16 cellular contexts compared by ENCODE assay signal in genomic region chr3:1404270-1404669, GRCh38.
DNase-seq lines count a peak whose midpoint lies in the region; ATAC-seq, FAIRE-seq and TF ChIP-seq lines count a peak whose summit lies in the region.
"Had no signal": no experiment of that assay in that cellular context is flagged by ENCODE, and none has a peak within 500 bp of the region (broad histone marks: within the 10 kb centered on the region; RNA-seq: fewer than 3 reads in every experiment).

No MANE protein-coding gene starts in this region.

- no peak for FAIRE-seq in H1 (lab: Jason Lieb, UNC)

- no peak overlapping the region for H3K9ac ChIP-seq in H1 (replicated peaks in 1 of 4; ENCODE audit: extremely low read depth in 1 of 4, low read depth in 3 of 4, low read length in 3 of 4)

- H3K27ac ChIP-seq in H1 (ENCODE audit: low read depth, low read length) = no peak overlapping the region
- H3K27ac ChIP-seq: dorsolateral prefrontal cortex had no signal

- no peak overlapping the region for H4K8ac ChIP-seq in H1 (ENCODE audit: extremely low read depth, insufficient read depth, low read length)

- no peak overlapping the region for H3K23ac ChIP-seq in H1 (ENCODE audit: insufficient read length)

- no peak overlapping the region for H2BK120ac ChIP-seq in H1 (replicated peaks; ENCODE audit: low read depth, low read length)

- DNase-seq in DMS153 treated with DMSO at 0.1 percent for 48 hours (lab: John Stamatoyannopoulos, UW; ENCODE audit: unreplicated experiment) (peak; percentile 14), NCI-H2029 (lab: John Stamatoyannopoulos, UW) (peak; percentile 67), H1 (ENCODE audit: low read depth in 1 of 2, low spot score in 2 of 2) (peak in 1 of 2 experiments; percentile 23), non-pigmented ciliary epithelial cell (ENCODE audit: low read depth) (peak; percentile 67), GM13977 (ENCODE audit: low spot score) (no peak), DMS 273 treated with DMSO at 0.1 percent for 48 hours (lab: John Stamatoyannopoulos, UW) (no peak)
- DNase-seq: activated T-cell treated with anti-CD3 and anti-CD28 coated beads for 4 hours; CD4-positive, CD25-positive, alpha-beta regulatory T cell; foreskin fibroblast; naive B cell; NCI-H1048; SW 1271 had no signal

- no peak overlapping the region for H3K14ac ChIP-seq in H1 (ENCODE audit: insufficient read length)

- no peak overlapping the region for H3K18ac ChIP-seq in H1 (ENCODE audit: extremely low read depth, low read length)

- 79% methylated on average over 1 of the region's 1 CpG; no CpG with 5 or more reads in 1 of the 2 experiments for WGBS in H1 (ENCODE audit: extremely low coverage in 1 of 2, insufficient coverage in 1 of 2, insufficient read length in 1 of 2, insufficient replicate concordance in 2 of 2, low coverage in 1 of 2, low lambda C conversion rate in 2 of 2, missing lambda C conversion rate in 1 of 2), 2 experiments

- H3K9me3 ChIP-seq in H1 (ENCODE audit: insufficient read depth in 2 of 2, low read depth in 1 of 2, low read length in 1 of 2) = no peaks in the 10 kb centered on the region

- no peaks in the 10 kb centered on the region for H3K79me1 ChIP-seq in H1 (ENCODE audit: low read depth, low read length)

- H3K27me3 ChIP-seq in H1 (replicated peaks in 1 of 4; ENCODE audit: control insufficient read depth in 3 of 4, extremely low read depth in 1 of 4, insufficient read depth in 3 of 4, low read length in 3 of 4) = no peaks in the 10 kb centered on the region
- H3K27me3 ChIP-seq: dorsolateral prefrontal cortex had no signal

- no peak for TF ChIP-seq POLR2A in H1 (IDR thresholded peaks at IDR 0.05; ENCODE audit: control extremely low read depth in 1 of 2, low read depth in 2 of 2, low read length in 2 of 2)

- no peaks in the 10 kb centered on the region for H3K4me1 ChIP-seq in H1 (replicated peaks in 1 of 4; ENCODE audit: control insufficient read depth in 3 of 4, insufficient read depth in 4 of 4, low read length in 3 of 4)

- no peak overlapping the region for H3K4ac ChIP-seq in H1 (replicated peaks; ENCODE audit: insufficient read length, low read depth, low read length)

- H2AK5ac ChIP-seq in H1 (ENCODE audit: low read depth, low read length) = no peak overlapping the region

- in situ Hi-C loops in GM13977 (cut with MboI; ENCODE audit: low pct_unique_long_range_greater_than_20kb, low sequenced_read_pairs, unreplicated experiment) = no loop called here

- H3K4me2 ChIP-seq in H1 (ENCODE audit: insufficient read depth in 1 of 2, low read depth in 2 of 2, low read length in 2 of 2) = no peak overlapping the region

- ATAC-seq in GM18870 (IDR thresholded peaks at IDR 0.05; ENCODE audit: unreplicated experiment) (no peak), HG03159 (IDR thresholded peaks at IDR 0.05; ENCODE audit: unreplicated experiment) (no peak)
- ATAC-seq: activated CD4-positive, CD25-positive, alpha-beta regulatory T cell treated with anti-CD3 and anti-CD28 coated beads, Interleukin-2, amount 50 U/mL, for 24 hours had no signal

- no peak overlapping the region for H2BK12ac ChIP-seq in H1 (ENCODE audit: low read depth, low read length)

- H2BK5ac ChIP-seq in H1 (ENCODE audit: low read depth, low read length) = no peak overlapping the region

- H4K91ac ChIP-seq in H1 (replicated peaks; ENCODE audit: insufficient read length, low read length) = no peak overlapping the region

- H3K23me2 ChIP-seq in H1 (ENCODE audit: low read depth, low read length) = no peaks in the 10 kb centered on the region; the same call in 1 of the 2 replicates

- no peak overlapping the region for H4K5ac ChIP-seq in H1 (ENCODE audit: insufficient read length, low read depth, low read length)

- no peak overlapping the region for H3K4me3 ChIP-seq in H1 (ENCODE audit: extremely low read depth in 1 of 4, insufficient read depth in 2 of 4, low read depth in 3 of 4, low read length in 4 of 4)
- H3K4me3 ChIP-seq: dorsolateral prefrontal cortex had no signal

- no peaks in the 10 kb centered on the region for H4K20me1 ChIP-seq in H1 (replicated peaks in 1 of 2; ENCODE audit: control insufficient read depth in 1 of 2, insufficient read depth in 2 of 2, low read length in 2 of 2)

- no peaks in the 10 kb centered on the region for H3K79me2 ChIP-seq in H1 (ENCODE audit: control insufficient read depth in 1 of 2, insufficient read depth in 2 of 2, low read length in 2 of 2)

- H3K36me3 ChIP-seq in H1 (ENCODE audit: control insufficient read depth in 2 of 4, insufficient read depth in 4 of 4, low read length in 3 of 4) = no peaks in the 10 kb centered on the region

- H2AFZ ChIP-seq in H1 (ENCODE audit: low read length) = no peak overlapping the region

- H2BK20ac ChIP-seq in H1 (ENCODE audit: low read length) = no peak overlapping the region

- TF ChIP-seq CTCF in H1 (IDR thresholded peaks at IDR 0.05; ENCODE audit: control extremely low read depth in 1 of 3, insufficient read depth in 1 of 3, low read depth in 1 of 3, low read length in 3 of 3) = no peak
- no peak for TF ChIP-seq CTCF in GM13977 (IDR thresholded peaks at IDR 0.05; ENCODE audit: extremely low read depth, insufficient read depth, missing control alignments)

- POLR2A ChIA-PET in H1 (lab: Charles Lee; ENCODE audit: partially characterized antibody) = no interaction called here

- H2BK15ac ChIP-seq in H1 (ENCODE audit: low read length) = no peak overlapping the region

- TF ChIP-seq EP300 in H1 (IDR thresholded peaks at IDR 0.05; ENCODE audit: borderline replicate concordance in 1 of 2, low read depth in 2 of 2, low read length in 2 of 2) = no peak

- no peak for TF ChIP-seq RAD21 in H1 (IDR thresholded peaks at IDR 0.05 in 1 of 2, conservative IDR thresholded peaks at IDR 0.05 in 1 of 2; ENCODE audit: low read depth in 2 of 2, low read length in 2 of 2)

- CTCF ChIA-PET in H1 (lab: Charles Lee; ENCODE audit: partially characterized antibody) = no interaction called here

- no peak overlapping the region for H3K56ac ChIP-seq in H1 (replicated peaks; ENCODE audit: insufficient read length, low read depth, low read length)

TF ChIP-seq in H1, 55 proteins besides CTCF, POLR2A, EP300 and RAD21:
- no peak for TF ChIP-seq CREB1 (IDR thresholded peaks at IDR 0.05)
- peak; percentile 63; the same call in 1 of the 2 replicates for TF ChIP-seq JUND (IDR thresholded peaks at IDR 0.05; ENCODE audit: low read length)
- no peak for TF ChIP-seq SIX5 (IDR thresholded peaks at IDR 0.05; ENCODE audit: low read depth, low read length)
- TF ChIP-seq JUN (IDR thresholded peaks at IDR 0.05; ENCODE audit: low read depth, low read length) = 0 out of 2 replicates have a peak, but pooled peaks have one; percentile 30

Comparison
In these comparisons a context has a peak if more than half of its experiments do, and no peak if none do; other contexts are left out.
1. DNase-seq: peak in DMS153 treated with DMSO at 0.1 percent for 48 hours (single experiment), NCI-H2029 (single experiment) and non-pigmented ciliary epithelial cell (single experiment); none in GM13977 (single experiment) and DMS 273 treated with DMSO at 0.1 percent for 48 hours (single experiment).